In the genomic region with DNA sequence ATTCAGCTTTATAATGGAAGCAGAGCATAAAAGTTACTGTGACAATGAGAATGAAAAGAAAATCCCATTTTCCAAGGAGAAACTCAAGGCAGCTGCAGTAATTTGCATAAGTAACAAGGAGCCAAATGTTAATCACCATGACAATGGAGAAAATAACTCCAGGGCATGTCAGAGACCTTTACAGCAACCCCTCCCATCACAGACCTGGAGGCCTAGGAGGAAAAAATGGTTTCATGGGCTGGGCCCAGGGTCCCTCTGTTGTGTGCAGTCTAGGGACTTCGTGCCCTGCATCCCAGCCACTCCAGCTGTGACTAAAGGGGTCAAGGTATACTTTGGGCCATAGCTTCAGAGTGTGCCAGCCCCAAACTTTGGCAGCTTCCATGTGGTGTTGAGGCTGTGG, we compare ENCODE assay signal across 8 cellular contexts.
"Had no signal": no experiment of that assay in that cellular context is flagged by ENCODE, and none has a peak within 500 bp of the region (broad histone marks: within the 10 kb centered on the region; RNA-seq: fewer than 3 reads in every experiment).

No MANE protein-coding gene starts in this region.

- H3K4me3 Mint-ChIP-seq: H9, HFFc6, IgD-negative memory B cell had no signal

- DNase-seq: GOT3, H9, HCEC 1CT, HFFc6, KG1 had no signal

- H3K27ac Mint-ChIP-seq: H9, HFFc6, IgD-negative memory B cell had no signal

- H3K27ac ChIP-seq: HL-60 had no signal

- H3K4me1 Mint-ChIP-seq: IgD-negative memory B cell had no signal

- FAIRE-seq: HepG2 had no signal

- ATAC-seq: HepG2 had no signal

- H3K36me3 Mint-ChIP-seq: IgD-negative memory B cell had no signal

- H3K27me3 Mint-ChIP-seq: IgD-negative memory B cell had no signal
